29 cellular contexts compared by ENCODE assay signal in the genomic region with DNA sequence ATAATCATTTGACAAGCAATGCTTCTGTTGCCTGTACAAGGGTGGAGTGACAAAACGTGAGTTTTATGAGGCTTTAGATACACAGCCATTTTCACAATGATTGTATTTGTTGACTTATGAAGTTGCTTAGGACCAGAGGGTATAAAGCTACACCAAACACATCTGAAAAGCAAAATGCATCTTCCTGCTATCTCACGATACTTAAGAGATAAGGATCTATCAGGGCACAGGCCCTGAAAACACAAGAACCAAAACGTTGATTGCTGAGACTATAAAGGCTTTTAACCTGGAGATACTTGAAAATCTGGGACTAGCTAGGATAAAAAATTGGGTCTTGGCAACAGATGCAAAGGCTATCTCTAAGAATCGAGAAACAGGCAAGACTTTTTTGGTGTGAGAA.
"Had no signal": no experiment of that assay in that cellular context is flagged by ENCODE, and none has a peak within 500 bp of the region (broad histone marks: within the 10 kb centered on the region; RNA-seq: fewer than 3 reads in every experiment).

No MANE protein-coding gene starts in this region.

- H3K4me1 Mint-ChIP-seq: naive thymus-derived CD8-positive, alpha-beta T cell; nephron; stimulated activated naive B cell treated with anti-CD40 and anti-IgM and Interleukin-4, amounts not matched to agents 10 μg/mL and 1 μg/mL and 100 μg/mL, for 72 hours had no signal

- H3K27me3 Mint-ChIP-seq: naive thymus-derived CD8-positive, alpha-beta T cell; stimulated activated naive B cell treated with anti-CD40 and anti-IgM and Interleukin-4, amounts not matched to agents 10 μg/mL and 1 μg/mL and 100 μg/mL, for 72 hours; stimulated activated naive CD8-positive, alpha-beta T cell treated with anti-CD3 and anti-CD28 coated beads, Interleukin-15, Interleukin-2, amounts not matched to agents 100 ng/mL and 50 ng/mL, for 24 hours had no signal

- ATAC-seq: left cardiac atrium; left lung; lower lobe of right lung; naive thymus-derived CD8-positive, alpha-beta T cell; pancreas; right cardiac atrium; sciatic nerve; stimulated activated naive B cell treated with anti-CD40 and anti-IgM and Interleukin-4, amounts not matched to agents 10 μg/mL and 1 μg/mL and 100 μg/mL, for 72 hours; upper lobe of right lung had no signal

- H3K9me3 ChIP-seq: pancreas, prostate gland, thoracic aorta, upper lobe of right lung had no signal

- DNase-seq: hippocampal formation; kidney glomerular epithelial cell; left cardiac atrium; left lung; lower lobe of right lung; mammary epithelial cell; mesenchymal stem cell; naive thymus-derived CD8-positive, alpha-beta T cell; nucleus accumbens; pancreas; posterior cingulate gyrus; retina; right cardiac atrium; stimulated activated CD4-positive, alpha-beta T cell treated with anti-CD3 and anti-CD28 coated beads, Interleukin-12 subunit alpha, Interleukin-12 subunit beta, amount 100 ng/mL, for 4 hours; stimulated activated CD4-positive, alpha-beta T cell treated with anti-CD3 and anti-CD28 coated beads, Interleukin-15, amount 100 ng/mL, for 24 hours; stimulated activated CD4-positive, alpha-beta T cell treated with anti-CD3 and anti-CD28 coated beads, Interleukin-2, amount 100 ng/mL, for 24 hours; stimulated activated CD4-positive, alpha-beta T cell treated with anti-CD3 and anti-CD28 coated beads, Interleukin-4, amount 100 ng/mL, for 1 hour; stimulated activated naive B cell treated with anti-CD40 and anti-IgM and Interleukin-4, amounts not matched to agents 10 μg/mL and 1 μg/mL and 100 μg/mL, for 72 hours; tibial artery; trophoblast cell; upper lobe of right lung had no signal

- H3K27ac ChIP-seq: left lung, lower lobe of right lung, pancreas, prostate gland, skin epidermis, suprapubic skin, thoracic aorta, tibial artery, upper lobe of right lung had no signal

- H3K27ac Mint-ChIP-seq: naive thymus-derived CD8-positive, alpha-beta T cell; nephron; stimulated activated naive B cell treated with anti-CD40 and anti-IgM and Interleukin-4, amounts not matched to agents 10 μg/mL and 1 μg/mL and 100 μg/mL, for 72 hours; stimulated activated naive CD8-positive, alpha-beta T cell treated with anti-CD3 and anti-CD28 coated beads, Interleukin-15, Interleukin-2, amounts not matched to agents 100 ng/mL and 50 ng/mL, for 24 hours had no signal

- H3K4me3 Mint-ChIP-seq: naive thymus-derived CD8-positive, alpha-beta T cell; nephron; neural crest cell; stimulated activated naive B cell treated with anti-CD40 and anti-IgM and Interleukin-4, amounts not matched to agents 10 μg/mL and 1 μg/mL and 100 μg/mL, for 72 hours; stimulated activated naive CD8-positive, alpha-beta T cell treated with anti-CD3 and anti-CD28 coated beads, Interleukin-15, Interleukin-2, amounts not matched to agents 100 ng/mL and 50 ng/mL, for 24 hours had no signal

- H3K4me3 ChIP-seq: left lung, lower lobe of right lung, pancreas, prostate gland, skin epidermis, suprapubic skin, thoracic aorta, tibial artery, upper lobe of right lung had no signal

- H3K27me3 ChIP-seq: left lung, pancreas, suprapubic skin, tibial artery, upper lobe of right lung had no signal

- H3K4me1 ChIP-seq: left lung, lower lobe of right lung, pancreas, prostate gland, suprapubic skin, tibial artery, upper lobe of right lung had no signal

- H3K36me3 ChIP-seq: lower lobe of right lung, pancreas, prostate gland, upper lobe of right lung had no signal
